Comparison of ENCODE assay signal across 28 cellular contexts in genomic region chr15:61501815-61502214, GRCh38.
"Had no signal": no experiment of that assay in that cellular context is flagged by ENCODE, and none has a peak within 500 bp of the region (broad histone marks: within the 10 kb centered on the region; RNA-seq: fewer than 3 reads in every experiment).

No MANE protein-coding gene starts in this region.

- H3K9me3 Mint-ChIP-seq: activated CD4-positive, alpha-beta T cell treated with anti-CD3 and anti-CD28 coated beads, Interleukin-2, amount 10 ng/mL, durations not matched to agents 24 days and 14 days; activated naive CD4-positive, alpha-beta T cell treated with anti-CD3 and anti-CD28 coated beads for 36 hours; activated naive CD4-positive, alpha-beta T cell treated with anti-CD3 and anti-CD28 coated beads, Interleukin-2, amount 50 U/mL, for 72 hours; activated T-cell treated with anti-CD3 and anti-CD28 coated beads, Interleukin-2, amount 50 U/mL, for 24 hours had no signal

- H3K27ac ChIP-seq: adrenal gland, body of pancreas, KMS-11, SJCRH30, SK-N-MC, WERI-Rb-1 had no signal

- H3K4me1 Mint-ChIP-seq: activated CD4-positive, alpha-beta T cell treated with anti-CD3 and anti-CD28 coated beads, Interleukin-2, amount 10 ng/mL, durations not matched to agents 24 days and 14 days had no signal

- H3K36me3 Mint-ChIP-seq: activated naive CD4-positive, alpha-beta T cell treated with anti-CD3 and anti-CD28 coated beads, Interleukin-2, amount 50 U/mL, for 72 hours had no signal

- ATAC-seq: activated CD8-positive, alpha-beta T cell treated with anti-CD3 and anti-CD28 coated beads, Interleukin-2, amount 10 ng/mL, durations not matched to agents 7 days and 5 days; activated naive CD4-positive, alpha-beta T cell treated with anti-CD3 and anti-CD28 coated beads, Interleukin-2, amount 50 U/mL, for 72 hours; body of pancreas; Panc1 had no signal

- H3K4me1 ChIP-seq: adrenal gland, body of pancreas had no signal

- H3K27ac Mint-ChIP-seq: activated CD4-positive, alpha-beta T cell treated with anti-CD3 and anti-CD28 coated beads, Interleukin-2, amount 10 ng/mL, durations not matched to agents 24 days and 14 days; activated CD8-positive, alpha-beta T cell treated with anti-CD3 and anti-CD28 coated beads, Interleukin-2, amount 10 ng/mL, durations not matched to agents 7 days and 5 days; activated naive CD4-positive, alpha-beta T cell treated with anti-CD3 and anti-CD28 coated beads for 36 hours; activated naive CD4-positive, alpha-beta T cell treated with anti-CD3 and anti-CD28 coated beads, Interleukin-2, amount 50 U/mL, for 72 hours; activated T-cell treated with anti-CD3 and anti-CD28 coated beads, Interleukin-2, amount 50 U/mL, for 24 hours had no signal

- H3K4me3 Mint-ChIP-seq: activated CD4-positive, alpha-beta T cell treated with anti-CD3 and anti-CD28 coated beads, Interleukin-2, amount 10 ng/mL, durations not matched to agents 24 days and 14 days; activated CD8-positive, alpha-beta T cell treated with anti-CD3 and anti-CD28 coated beads, Interleukin-2, amount 10 ng/mL, durations not matched to agents 7 days and 5 days; activated naive CD4-positive, alpha-beta T cell treated with anti-CD3 and anti-CD28 coated beads for 36 hours; activated T-cell treated with anti-CD3 and anti-CD28 coated beads, Interleukin-2, amount 50 U/mL, for 24 hours had no signal

- H3K9ac ChIP-seq: KMS-11 had no signal

- H3K36me3 ChIP-seq: adrenal gland, SJCRH30, WERI-Rb-1 had no signal

- H3K9me3 ChIP-seq: adrenal gland, body of pancreas, SJCRH30 had no signal

- H3K4me2 ChIP-seq: KMS-11 had no signal

- DNase-seq: activated CD4-positive, alpha-beta T cell treated with anti-CD3 and anti-CD28 coated beads, Interleukin-2, amount 10 ng/mL, durations not matched to agents 24 days and 14 days; activated CD4-positive, alpha-beta T cell treated with anti-CD3 and anti-CD28 coated beads, Interleukin-2, amount 50 U/mL, for 48 hours; activated CD8-positive, alpha-beta T cell treated with anti-CD3 and anti-CD28 coated beads, Interleukin-2, amount 10 ng/mL, durations not matched to agents 7 days and 5 days; activated gamma-delta T cell treated with Interleukin-2 at 50 U/mL for 16 hours; activated naive CD4-positive, alpha-beta T cell treated with anti-CD3 and anti-CD28 coated beads for 36 hours; activated T-cell treated with anti-CD3 and anti-CD28 coated beads, Interleukin-2, amount 50 U/mL, for 24 hours; body of pancreas; central memory CD4-positive, alpha-beta T cell; MM.1S; MV-4-11; NCI-H1092; NCI-H1417; NCI-H146; NCI-H187; NCI-H2029 treated with DMSO at 0.1 percent for 48 hours; NCI-H2107; NCI-H2171; NCI-H510A; NCI-H748 treated with DMSO at 0.1 percent for 48 hours; SHP77; SJCRH30; T1000; WERI-Rb-1 had no signal

- H3K4me3 ChIP-seq: adrenal gland, body of pancreas, SJCRH30, SK-N-MC had no signal

- H3K27me3 ChIP-seq: body of pancreas, SJCRH30 had no signal
